In the genomic region with DNA sequence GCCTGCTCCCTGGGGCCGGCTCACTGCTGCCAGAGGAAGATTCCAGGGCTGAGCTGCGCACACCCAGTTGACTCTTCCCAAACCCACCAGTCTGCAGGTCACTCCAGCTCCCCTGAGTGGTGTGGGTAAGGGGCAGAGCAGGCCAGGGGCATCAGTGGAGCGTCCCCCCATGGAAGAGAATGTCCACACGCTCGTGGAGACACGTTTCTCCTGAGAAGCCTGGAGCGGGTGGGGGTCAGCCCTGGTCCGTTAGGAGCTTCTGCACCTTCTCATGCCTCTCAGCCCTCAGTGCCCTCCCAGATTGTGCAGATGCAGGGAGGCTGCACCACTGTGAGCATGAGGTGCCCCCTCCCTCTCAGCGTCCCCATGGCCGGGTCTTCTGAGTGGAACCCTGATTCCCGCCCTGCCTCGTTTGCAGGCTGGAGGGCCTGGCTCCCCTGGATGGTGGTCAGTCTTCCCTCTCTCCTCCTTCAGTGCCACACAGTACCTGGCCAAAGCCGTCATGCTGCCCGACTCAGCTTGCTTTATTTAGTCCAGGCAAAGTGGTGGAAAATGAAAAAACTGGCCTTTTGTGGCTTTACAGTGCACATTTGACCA, we compare ENCODE assay signal across 21 cellular contexts. TPM values are rescaled to one million over a fixed set of nuclear protein-coding genes. Genes with fewer than 3 reads are reported as not detected.
"Had no signal": no experiment of that assay in that cellular context is flagged by ENCODE, and none has a peak within 500 bp of the region (broad histone marks: within the 10 kb centered on the region; RNA-seq: fewer than 3 reads in every experiment).

No MANE protein-coding gene starts in this region.

- H3K4me1 ChIP-seq: gastrocnemius medialis, pancreas, prostate gland, right lobe of liver had no signal

- H3K36me3 Mint-ChIP-seq: naive thymus-derived CD8-positive, alpha-beta T cell had no signal

- H3K27me3 ChIP-seq: pancreas, right lobe of liver had no signal

- DNase-seq: cortex of kidney; dorsolateral prefrontal cortex; effector CD8-positive, alpha-beta T cell; gastrocnemius medialis; heart right ventricle; hypothalamus; kidney glomerular epithelial cell; mucosa of descending colon; occipital lobe; pancreas; right lobe of liver; stimulated activated CD4-positive, alpha-beta T cell treated with anti-CD3 and anti-CD28 coated beads, Interleukin-12 subunit alpha, Interleukin-12 subunit beta, amount 100 ng/mL, for 4 hours; stimulated activated naive CD4-positive, alpha-beta T cell; stomach; trophoblast cell had no signal

- H3K36me3 ChIP-seq: gastrocnemius medialis, heart right ventricle, pancreas, prostate gland, right lobe of liver had no signal

- H3K4me1 Mint-ChIP-seq: central memory CD8-positive, alpha-beta T cell; neural crest cell had no signal

- H3K27ac ChIP-seq: dorsolateral prefrontal cortex, gastrocnemius medialis, heart right ventricle, pancreas, right lobe of liver, stomach had no signal

- ATAC-seq: esophagus mucosa; gastrocnemius medialis; mucosa of descending colon; naive thymus-derived CD8-positive, alpha-beta T cell; pancreas had no signal

- H3K9me3 Mint-ChIP-seq: central memory CD8-positive, alpha-beta T cell; naive thymus-derived CD8-positive, alpha-beta T cell had no signal

- H3K9me3 ChIP-seq: gastrocnemius medialis, heart right ventricle, mucosa of descending colon, pancreas, prostate gland, right lobe of liver, stomach had no signal

- H3K4me3 ChIP-seq: dorsolateral prefrontal cortex, gastrocnemius medialis, heart right ventricle, mucosa of descending colon, pancreas, prostate gland, right lobe of liver, skin epidermis, stomach had no signal

- H3K4me3 Mint-ChIP-seq: central memory CD8-positive, alpha-beta T cell; naive thymus-derived CD8-positive, alpha-beta T cell; neural crest cell had no signal

RNA-seq across cellular contexts. Expression of gene TWIST2, which starts 37.0 kb away (rescaled TPM):
- total RNA-seq: naive thymus-derived CD8-positive, alpha-beta T cell had no signal
- polyA plus RNA-seq: naive thymus-derived CD8-positive, alpha-beta T cell had no signal
